ENCODE assay signal across 8 cellular contexts in genomic region chr20:31719644-31720485, GRCh38. TPM values are rescaled to one million over a fixed set of nuclear protein-coding genes. Genes with fewer than 3 reads are reported as not detected.
DNase-seq lines count a peak whose midpoint lies in the region; ATAC-seq and TF ChIP-seq lines count a peak whose summit lies in the region.

No MANE protein-coding gene starts in this region.

- H3K9ac ChIP-seq in IMR-90 (ENCODE audit: low read depth, low read length) = peak overlapping the region; percentile 83
- peak overlapping the region; percentile 98 for H3K9ac ChIP-seq in adipocyte (ENCODE audit: low read length)

- H3K36me3 ChIP-seq in BJ (ENCODE audit: control insufficient read depth, insufficient read depth, low read length) (no peaks in the 10 kb centered on the region; the same call in 1 of the 2 replicates), IMR-90 (ENCODE audit: control insufficient read depth, insufficient read depth, low read length) (peaks cover 26% of the 10 kb centered on the region), adipocyte (ENCODE audit: control insufficient read depth, insufficient read depth, low read length, severe bottlenecking) (peaks cover 39% of the 10 kb centered on the region)

- H3K4me2 ChIP-seq in IMR-90 (ENCODE audit: low read depth, low read length) = peak overlapping the region; percentile 69

- no peak for TF ChIP-seq POLR2A in IMR-90 (IDR thresholded peaks at IDR 0.05; ENCODE audit: low read depth, low read length)

- ATAC-seq in IMR-90 (ENCODE audit: low read depth) (no peak), HG02759 (IDR thresholded peaks at IDR 0.05; ENCODE audit: unreplicated experiment) (no peak), HG03097 (IDR thresholded peaks at IDR 0.05; ENCODE audit: low FRiP score, unreplicated experiment) (no peak), GM18870 (IDR thresholded peaks at IDR 0.05; ENCODE audit: unreplicated experiment) (no peak)
- ATAC-seq in stimulated activated effector memory CD8-positive, alpha-beta T cell treated with anti-CD3 and anti-CD28 coated beads, Interleukin-12 subunit alpha, Interleukin-12 subunit beta, amount 100 ng/mL, for 72 hours = no peak

- H2AK5ac ChIP-seq in IMR-90 (ENCODE audit: low read depth, low read length) = peak overlapping the region; percentile 97

- peak overlapping the region; percentile 90 for H2BK15ac ChIP-seq in IMR-90 (ENCODE audit: low read depth, low read length)

- POLR2A ChIA-PET in BJ (lab: Charles Lee) = interaction anchor here (0.6 kb wide), 1 partner anchor 9 kb away, joined by 9 read pairs; no protein-coding TSS in a partner anchor
- POLR2A ChIA-PET in IMR-90 (lab: Charles Lee; ENCODE audit: unreplicated experiment) = interaction anchor here (0.8 to 1.2 kb wide), 3 partner anchors 8 to 58 kb away, joined by 3 to 5 read pairs (median 3); no protein-coding TSS in a partner anchor

- in situ Hi-C loops in IMR-90 (cut with MboI; ENCODE audit: low sequenced_read_pairs) = loop anchor here (5.0 kb wide), 2 partner anchors 58 to 158 kb away; no protein-coding TSS in a partner anchor

- H3K4ac ChIP-seq in IMR-90 (ENCODE audit: low read depth, low read length) = peak overlapping the region; percentile 100

- no peak overlapping the region for H2AFZ ChIP-seq in IMR-90 (replicated peaks; ENCODE audit: low read length, poor library complexity)

- H3K4me3 ChIP-seq in BJ (ENCODE audit: low read depth, low read length) = peak overlapping the region; percentile 84
- H3K4me3 ChIP-seq in IMR-90 (ENCODE audit: insufficient read depth, low read depth, low read length) = peak overlapping the region; percentile 75
- H3K4me3 ChIP-seq in adipocyte (ENCODE audit: low read length) = peak overlapping the region; percentile 83

- WGBS in IMR-90 (ENCODE audit: extremely low coverage in 2 of 2, insufficient read length in 1 of 2), 2 experiments = no CpG with 5 or more reads among the region's 2 CpGs

- H3K27me3 ChIP-seq in BJ (ENCODE audit: control insufficient read depth, insufficient read depth, low read length) (no peaks in the 10 kb centered on the region), IMR-90 (ENCODE audit: control insufficient read depth, insufficient read depth, low read length) (no peaks in the 10 kb centered on the region), adipocyte (replicated peaks; ENCODE audit: control insufficient read depth, insufficient read depth, low read length) (no peaks in the 10 kb centered on the region)

- no TSS peak for BruUV-seq in IMR-90 (replicated peaks; lab: Mats Ljungman, UMichigan)

- H4K8ac ChIP-seq in IMR-90 (ENCODE audit: low read depth in 2 of 2, low read length in 2 of 2) = peak overlapping the region; percentile 10 to 85

- H2BK5ac ChIP-seq in IMR-90 (ENCODE audit: low read depth, low read length, poor library complexity, severe bottlenecking) = peak overlapping the region; percentile 82

- peaks cover 16 to 67% of the 10 kb centered on the region in 2 experiments for H3K79me1 ChIP-seq in IMR-90 (ENCODE audit: low read depth in 1 of 2, low read length in 2 of 2)

- peak overlapping the region; percentile 63 for H3K27ac ChIP-seq in IMR-90 (ENCODE audit: insufficient read depth, low read length)

- peak overlapping the region; percentile 90 for H2BK120ac ChIP-seq in IMR-90 (ENCODE audit: low read depth, low read length)

- H3K9me3 ChIP-seq in IMR-90 (ENCODE audit: control insufficient read depth, insufficient read depth, low read length) (no peaks in the 10 kb centered on the region), adipocyte (ENCODE audit: control insufficient read depth, low read length) (no peaks in the 10 kb centered on the region)

- no peaks in the 10 kb centered on the region; the same call in 1 of the 2 replicates for H4K20me1 ChIP-seq in IMR-90 (ENCODE audit: insufficient read depth, low read length)

- peak overlapping the region; percentile 84 for H3K56ac ChIP-seq in IMR-90 (ENCODE audit: extremely low read depth, insufficient read depth, low read length)

- H3K9me1 ChIP-seq in IMR-90 (ENCODE audit: insufficient read depth, low read length) = peaks cover 20% of the 10 kb centered on the region

- peaks cover 38% of the 10 kb centered on the region for H3K4me1 Mint-ChIP-seq in stimulated activated effector memory CD8-positive, alpha-beta T cell treated with anti-CD3 and anti-CD28 coated beads, Interleukin-12 subunit alpha, Interleukin-12 subunit beta, amount 100 ng/mL, for 72 hours

- H3K18ac ChIP-seq in IMR-90 (ENCODE audit: low read depth, low read length) = peak overlapping the region; percentile 49; the same call in 1 of the 2 replicates

- dilution Hi-C loops in IMR-90 (cut with HindIII; ENCODE audit: low sequenced_read_pairs, unreplicated experiment) = no loop called here

- peaks cover 83% of the 10 kb centered on the region for H3K36me3 Mint-ChIP-seq in stimulated activated effector memory CD8-positive, alpha-beta T cell treated with anti-CD3 and anti-CD28 coated beads, Interleukin-12 subunit alpha, Interleukin-12 subunit beta, amount 100 ng/mL, for 72 hours

- peak overlapping the region; percentile 83 for H2BK20ac ChIP-seq in IMR-90 (ENCODE audit: low read depth, low read length)

- peak overlapping the region; percentile 96 for H3K23ac ChIP-seq in IMR-90 (ENCODE audit: low read depth, low read length)

- intact Hi-C loops in IMR-90 (cut with micrococcal nuclease) = no loop called here

- TF ChIP-seq CTCF in BJ (IDR thresholded peaks at IDR 0.05; ENCODE audit: insufficient read depth, low read depth, low read length) = no peak
- no peak for TF ChIP-seq CTCF in IMR-90 (conservative IDR thresholded peaks at IDR 0.05; ENCODE audit: low read depth, low read length)

- CTCF ChIA-PET in BJ (lab: Yijun Ruan, JAX) = interaction anchor here (0.6 to 10.9 kb wide), 9 partner anchors 12 to 203 kb away, joined by 3 to 287 read pairs (median 4); no protein-coding TSS in a partner anchor
- CTCF ChIA-PET in IMR-90 (lab: Yijun Ruan, JAX) = interaction anchor here (0.5 to 5.1 kb wide), 4 partner anchors 57 to 146 kb away, joined by 3 to 59 read pairs (median 3); no protein-coding TSS in a partner anchor

- H4K5ac ChIP-seq in IMR-90 (ENCODE audit: low read depth, low read length) = peak overlapping the region; percentile 46

- no peak for DNase-seq in BJ (ENCODE audit: low read depth)
- no peak for DNase-seq in IMR-90
- DNase-seq in adipocyte (ENCODE audit: low read depth) = peak; percentile 22
- DNase-seq in iPS-NIHi7 (ENCODE audit: extremely low spot score) = peak; percentile 46
- DNase-seq in stimulated activated effector memory CD8-positive, alpha-beta T cell treated with anti-CD3 and anti-CD28 coated beads, Interleukin-12 subunit alpha, Interleukin-12 subunit beta, amount 100 ng/mL, for 72 hours (ENCODE audit: low spot score in 2 of 2) = no peak

- H4K91ac ChIP-seq in IMR-90 (ENCODE audit: insufficient read depth, low read depth, low read length) = peak overlapping the region; percentile 100

- H3K9me3 Mint-ChIP-seq in stimulated activated effector memory CD8-positive, alpha-beta T cell treated with anti-CD3 and anti-CD28 coated beads, Interleukin-12 subunit alpha, Interleukin-12 subunit beta, amount 100 ng/mL, for 72 hours = no peaks in the 10 kb centered on the region

- peak overlapping the region; percentile 99 for H2AK9ac ChIP-seq in IMR-90 (replicated peaks; ENCODE audit: low read depth, low read length, poor library complexity)

- TF ChIP-seq RAD21 in IMR-90 (IDR thresholded peaks at IDR 0.05; ENCODE audit: low read length) = no peak

- peak overlapping the region; percentile 98 for H3K14ac ChIP-seq in IMR-90 (replicated peaks; ENCODE audit: low read depth, low read length)

- H3K4me1 ChIP-seq in IMR-90 (ENCODE audit: control insufficient read depth, insufficient read depth, low read length) (peaks cover 25% of the 10 kb centered on the region), adipocyte (ENCODE audit: control insufficient read depth, insufficient read depth, low read length) (peaks cover 58% of the 10 kb centered on the region)

- H3K27ac Mint-ChIP-seq in stimulated activated effector memory CD8-positive, alpha-beta T cell treated with anti-CD3 and anti-CD28 coated beads, Interleukin-12 subunit alpha, Interleukin-12 subunit beta, amount 100 ng/mL, for 72 hours = peak overlapping the region; percentile 97

- peak overlapping the region; percentile 96 for H3K4me3 Mint-ChIP-seq in stimulated activated effector memory CD8-positive, alpha-beta T cell treated with anti-CD3 and anti-CD28 coated beads, Interleukin-12 subunit alpha, Interleukin-12 subunit beta, amount 100 ng/mL, for 72 hours

TF ChIP-seq in IMR-90, 13 proteins besides CTCF, POLR2A, EP300 and RAD21 (continues in another document):
- TF ChIP-seq ELK1 (IDR thresholded peaks at IDR 0.05; ENCODE audit: borderline replicate concordance, low read depth, low read length) = no peak
- no peak for TF ChIP-seq BHLHE40 (IDR thresholded peaks at IDR 0.05; ENCODE audit: low read depth, low read length)
- TF ChIP-seq USF2 (IDR thresholded peaks at IDR 0.05; ENCODE audit: low read depth, low read length) = no peak
- TF ChIP-seq CHD1 (IDR thresholded peaks at IDR 0.05; ENCODE audit: low read depth, low read length) = no peak

RNA-seq across cellular contexts. Expression of gene BCL2L1, which starts 2.8 kb away (rescaled TPM):
- 73.2 and 90.7 TPM in 2 replicates for polyA plus RNA-seq in BJ (2011; rRNA removed)
- polyA minus RNA-seq in BJ (2011; rRNA and poly(A)+ RNA removed) = 33.1 and 46.3 TPM in 2 replicates
- 41.9 and 45.5 TPM in 2 replicates for total RNA-seq in IMR-90 (2012; rRNA removed)
- polyA plus RNA-seq in IMR-90 (2012; rRNA removed) = 40.2 and 41.9 TPM in 2 replicates
- polyA plus RNA-seq in IMR-90 (2012; cell fraction: cytosol; rRNA removed) = 44.9 and 47.2 TPM in 2 replicates
- 22.6 and 23.8 TPM in 2 replicates for polyA plus RNA-seq in IMR-90 (2012; cell fraction: nucleus; rRNA removed; ENCODE audit: low replicate concordance)

RNA-seq across cellular contexts. Expression of gene TPX2, which starts 19.2 kb away (rescaled TPM):
- 29.9 and 39.2 TPM in 2 replicates for polyA plus RNA-seq in BJ (2011; rRNA removed)
- polyA minus RNA-seq in BJ (2011; rRNA and poly(A)+ RNA removed) = 17.3 and 20.5 TPM in 2 replicates
- 72.2 and 82.2 TPM in 2 replicates for total RNA-seq in IMR-90 (2012; rRNA removed)
- 27.6 and 28.5 TPM in 2 replicates for polyA plus RNA-seq in IMR-90 (2012; rRNA removed)
- 4.8 and 19.2 TPM in 2 replicates for polyA plus RNA-seq in IMR-90 (2012; cell fraction: cytosol; rRNA removed)
- polyA plus RNA-seq in IMR-90 (2012; cell fraction: nucleus; rRNA removed; ENCODE audit: low replicate concordance) = 3.2 and 12.0 TPM in 2 replicates

Comparison
In these comparisons a context has a peak if more than half of its experiments do, and no peak if none do; other contexts are left out.
1. DNase-seq: peak in adipocyte (single experiment) and iPS-NIHi7 (single experiment); none in BJ (single experiment), IMR-90 (single experiment) and stimulated activated effector memory CD8-positive, alpha-beta T cell treated with anti-CD3 and anti-CD28 coated beads, Interleukin-12 subunit alpha, Interleukin-12 subunit beta, amount 100 ng/mL, for 72 hours (0 of 2).
2. Peak in every context shown above with its lines, with median percentiles within 50 percentile points of each other: H3K4me3 ChIP-seq.